ENCODE assay signal across 24 cellular contexts in the genomic region with DNA sequence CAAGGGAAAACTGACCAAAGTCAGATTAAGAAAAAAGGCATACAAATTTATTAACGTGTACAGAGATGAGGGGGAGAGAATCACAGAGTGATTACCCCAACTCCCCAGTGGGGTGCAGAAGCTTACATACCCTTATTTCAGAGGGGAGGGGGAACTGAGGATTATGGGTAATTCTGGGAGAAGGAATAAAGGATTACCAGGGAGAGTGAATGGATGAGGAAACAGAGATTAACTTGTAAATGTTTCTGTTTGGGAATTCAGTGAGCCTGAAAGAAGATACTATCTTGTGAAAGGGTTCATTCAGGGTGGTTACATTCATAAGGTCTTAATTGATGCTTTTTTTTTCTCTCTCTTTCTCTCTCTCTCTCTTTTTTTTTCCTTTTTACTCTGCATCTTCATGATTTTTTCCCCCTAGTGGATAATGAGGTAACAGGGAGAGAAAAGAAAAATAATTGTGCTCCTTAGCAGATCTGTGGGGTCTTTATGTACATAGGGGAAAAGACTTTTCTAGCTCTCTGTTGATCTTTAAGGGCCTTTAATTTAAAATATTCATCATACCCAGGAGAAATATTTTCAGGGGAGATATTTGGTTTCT.
"Had no signal": no experiment of that assay in that cellular context is flagged by ENCODE, and none has a peak within 500 bp of the region (broad histone marks: within the 10 kb centered on the region; RNA-seq: fewer than 3 reads in every experiment).

No MANE protein-coding gene starts in this region.

- H3K27ac ChIP-seq: ascending aorta, left ventricle myocardium inferior, tibial nerve, VCaP had no signal

- H3K27me3 ChIP-seq: ascending aorta, tibial nerve had no signal

- H3K27ac Mint-ChIP-seq: activated CD4-positive, alpha-beta memory T cell treated with anti-CD3 and anti-CD28 coated beads for 36 hours; activated CD4-positive, alpha-beta T cell treated with anti-CD3 and anti-CD28 coated beads, Interleukin-2, amount 10 ng/mL, durations not matched to agents 24 days and 14 days; activated naive CD4-positive, alpha-beta T cell treated with anti-CD3 and anti-CD28 coated beads, Interleukin-2, amount 10 ng/mL, durations not matched to agents 7 days and 5 days; activated naive CD8-positive, alpha-beta T cell treated with anti-CD3 and anti-CD28 coated beads, Interleukin-2, amount 10 ng/mL, durations not matched to agents 7 days and 5 days; activated T-cell treated with anti-CD3 and anti-CD28 coated beads, Interleukin-2, amount 50 U/mL, for 24 hours; brain; naive thymus-derived CD4-positive, alpha-beta T cell; T-helper 1 cell treated with Interleukin-12 subunit alpha and Interleukin-12 subunit beta and Interleukin-4 antibody, amounts not matched to agents 30 μg/mL and 1 μg/mL, for 36 hours had no signal

- H3K27me3 Mint-ChIP-seq: activated CD4-positive, alpha-beta memory T cell treated with anti-CD3 and anti-CD28 coated beads for 36 hours; activated CD4-positive, alpha-beta T cell treated with anti-CD3 and anti-CD28 coated beads, Interleukin-2, amount 10 ng/mL, durations not matched to agents 24 days and 14 days; activated naive CD4-positive, alpha-beta T cell treated with anti-CD3 and anti-CD28 coated beads, Interleukin-2, amount 10 ng/mL, durations not matched to agents 7 days and 5 days; activated naive CD8-positive, alpha-beta T cell treated with anti-CD3 and anti-CD28 coated beads, Interleukin-2, amount 10 ng/mL, durations not matched to agents 7 days and 5 days; activated T-cell treated with anti-CD3 and anti-CD28 coated beads, Interleukin-2, amount 50 U/mL, for 24 hours; naive thymus-derived CD4-positive, alpha-beta T cell had no signal

- ATAC-seq: activated CD4-positive, CD25-positive, alpha-beta regulatory T cell treated with anti-CD3 and anti-CD28 coated beads, Interleukin-2, amount 50 U/mL, for 24 hours; esophagus mucosa; naive thymus-derived CD4-positive, alpha-beta T cell; right cardiac atrium had no signal

- H3K4me1 ChIP-seq: ascending aorta, tibial nerve had no signal

- H3K4me1 Mint-ChIP-seq: activated CD4-positive, alpha-beta T cell treated with anti-CD3 and anti-CD28 coated beads, Interleukin-2, amount 10 ng/mL, durations not matched to agents 24 days and 14 days; activated naive CD4-positive, alpha-beta T cell treated with anti-CD3 and anti-CD28 coated beads, Interleukin-2, amount 10 ng/mL, durations not matched to agents 7 days and 5 days; brain; naive thymus-derived CD4-positive, alpha-beta T cell had no signal

- H3K4me3 Mint-ChIP-seq: activated CD4-positive, alpha-beta memory T cell treated with anti-CD3 and anti-CD28 coated beads for 36 hours; activated CD4-positive, alpha-beta T cell treated with anti-CD3 and anti-CD28 coated beads, Interleukin-2, amount 10 ng/mL, durations not matched to agents 24 days and 14 days; activated naive CD4-positive, alpha-beta T cell treated with anti-CD3 and anti-CD28 coated beads, Interleukin-2, amount 10 ng/mL, durations not matched to agents 7 days and 5 days; activated naive CD8-positive, alpha-beta T cell treated with anti-CD3 and anti-CD28 coated beads, Interleukin-2, amount 10 ng/mL, durations not matched to agents 7 days and 5 days; activated T-cell treated with anti-CD3 and anti-CD28 coated beads, Interleukin-2, amount 50 U/mL, for 24 hours; brain; naive thymus-derived CD4-positive, alpha-beta T cell; T-helper 1 cell treated with Interleukin-12 subunit alpha and Interleukin-12 subunit beta and Interleukin-4 antibody, amounts not matched to agents 30 μg/mL and 1 μg/mL, for 36 hours had no signal

- H3K9me3 Mint-ChIP-seq: activated CD4-positive, alpha-beta memory T cell treated with anti-CD3 and anti-CD28 coated beads for 36 hours; activated CD4-positive, alpha-beta T cell treated with anti-CD3 and anti-CD28 coated beads, Interleukin-2, amount 10 ng/mL, durations not matched to agents 24 days and 14 days; activated naive CD4-positive, alpha-beta T cell treated with anti-CD3 and anti-CD28 coated beads, Interleukin-2, amount 10 ng/mL, durations not matched to agents 7 days and 5 days; activated T-cell treated with anti-CD3 and anti-CD28 coated beads, Interleukin-2, amount 50 U/mL, for 24 hours; T-helper 1 cell treated with Interleukin-12 subunit alpha and Interleukin-12 subunit beta and Interleukin-4 antibody, amounts not matched to agents 30 μg/mL and 1 μg/mL, for 36 hours had no signal

- H3K9me3 ChIP-seq: ascending aorta, tibial nerve had no signal

- DNase-seq: activated CD4-positive, alpha-beta memory T cell treated with anti-CD3 and anti-CD28 coated beads for 36 hours; activated CD4-positive, alpha-beta T cell treated with anti-CD3 and anti-CD28 coated beads, Interleukin-2, amount 10 ng/mL, durations not matched to agents 24 days and 14 days; activated CD8-positive, alpha-beta memory T cell treated with anti-CD3 and anti-CD28 coated beads, Interleukin-2, amount 50 U/mL, for 48 hours; activated gamma-delta T cell; activated naive CD4-positive, alpha-beta T cell treated with anti-CD3 and anti-CD28 coated beads, Interleukin-2, amount 10 ng/mL, durations not matched to agents 7 days and 5 days; activated naive CD8-positive, alpha-beta T cell treated with anti-CD3 and anti-CD28 coated beads, Interleukin-2, amount 10 ng/mL, durations not matched to agents 7 days and 5 days; activated T-cell treated with anti-CD3 and anti-CD28 coated beads, Interleukin-2, amount 50 U/mL, for 24 hours; islet precursor cell; left ventricle myocardium inferior; midbrain; naive thymus-derived CD4-positive, alpha-beta T cell; occipital lobe; right cardiac atrium; stimulated activated CD4-positive, alpha-beta T cell treated with anti-CD3 and anti-CD28 coated beads, Interleukin-15, amount 100 ng/mL, for 24 hours; stimulated activated CD4-positive, alpha-beta T cell treated with anti-CD3 and anti-CD28 coated beads, Interleukin-2, amount 100 ng/mL, for 24 hours; stimulated activated naive CD4-positive, alpha-beta T cell; T-helper 9 cell had no signal

- H3K36me3 ChIP-seq: ascending aorta, left ventricle myocardium inferior, tibial nerve had no signal

- H3K4me3 ChIP-seq: ascending aorta, left ventricle myocardium inferior, tibial nerve had no signal

- H3K36me3 Mint-ChIP-seq: activated CD4-positive, alpha-beta memory T cell treated with anti-CD3 and anti-CD28 coated beads for 36 hours; activated naive CD4-positive, alpha-beta T cell treated with anti-CD3 and anti-CD28 coated beads, Interleukin-2, amount 10 ng/mL, durations not matched to agents 7 days and 5 days; activated naive CD8-positive, alpha-beta T cell treated with anti-CD3 and anti-CD28 coated beads, Interleukin-2, amount 10 ng/mL, durations not matched to agents 7 days and 5 days; naive thymus-derived CD4-positive, alpha-beta T cell had no signal
